Comparison of ENCODE assay signal across 29 cellular contexts in genomic region chr5:141585594-141585993, GRCh38.
"Had no signal": no experiment of that assay in that cellular context is flagged by ENCODE, and none has a peak within 500 bp of the region (broad histone marks: within the 10 kb centered on the region; RNA-seq: fewer than 3 reads in every experiment).

No MANE protein-coding gene starts in this region.

- H3K9me3 Mint-ChIP-seq: activated naive CD4-positive, alpha-beta T cell treated with anti-CD3 and anti-CD28 coated beads for 36 hours; activated naive CD8-positive, alpha-beta T cell treated with anti-CD3 and anti-CD28 coated beads, Interleukin-2, amount 10 ng/mL, durations not matched to agents 7 days and 5 days; central memory CD8-positive, alpha-beta T cell; effector memory CD8-positive, alpha-beta T cell; natural killer cell treated with Interleukin-12 subunit alpha and Interleukin-12 subunit beta and Interleukin-15 and Interleukin-18, amount 100 ng/mL, for 72 hours; type B pancreatic cell; WTC11 had no signal

- DNase-seq: activated CD4-positive, alpha-beta T cell treated with anti-CD3 and anti-CD28 coated beads for 36 hours; activated CD4-positive, alpha-beta T cell treated with anti-CD3 and anti-CD28 coated beads, Interleukin-2, amount 50 U/mL, for 48 hours; activated CD8-positive, alpha-beta memory T cell treated with anti-CD3 and anti-CD28 coated beads, Interleukin-2, amount 50 U/mL, for 48 hours; activated effector memory CD4-positive, alpha-beta T cell treated with Interleukin-2 at 50 U/mL for 16 hours; activated naive CD4-positive, alpha-beta T cell treated with anti-CD3 and anti-CD28 coated beads for 36 hours; activated naive CD8-positive, alpha-beta T cell treated with anti-CD3 and anti-CD28 coated beads, Interleukin-2, amount 10 ng/mL, durations not matched to agents 7 days and 5 days; activated T-cell treated with anti-CD3 and anti-CD28 coated beads, Interleukin-2, amount 50 U/mL, for 48 hours; amniotic stem cell; dorsolateral prefrontal cortex; effector memory CD8-positive, alpha-beta T cell; glutamatergic neuron; hippocampal formation; left ventricle myocardium superior; pancreas; psoas muscle; spleen; stimulated activated CD4-positive, alpha-beta T cell treated with anti-CD3 and anti-CD28 coated beads, Interleukin-4, amount 100 ng/mL, for 1 hour; stimulated activated naive CD4-positive, alpha-beta T cell had no signal

- H3K4me1 Mint-ChIP-seq: WTC11 had no signal

- H3K4me3 Mint-ChIP-seq: activated CD4-positive, alpha-beta T cell treated with anti-CD3 and anti-CD28 coated beads for 36 hours; activated naive CD4-positive, alpha-beta T cell treated with anti-CD3 and anti-CD28 coated beads for 36 hours; activated naive CD8-positive, alpha-beta T cell treated with anti-CD3 and anti-CD28 coated beads, Interleukin-2, amount 10 ng/mL, durations not matched to agents 7 days and 5 days; central memory CD8-positive, alpha-beta T cell; effector memory CD8-positive, alpha-beta T cell; natural killer cell treated with Interleukin-12 subunit alpha and Interleukin-12 subunit beta and Interleukin-15 and Interleukin-18, amount 100 ng/mL, for 72 hours; type B pancreatic cell; WTC11 had no signal

- ATAC-seq: activated CD4-positive, alpha-beta T cell treated with anti-CD3 and anti-CD28 coated beads for 36 hours; effector memory CD8-positive, alpha-beta T cell; left ventricle myocardium superior; natural killer cell treated with Interleukin-12 subunit alpha and Interleukin-12 subunit beta and Interleukin-15 and Interleukin-18, amount 100 ng/mL, for 72 hours; pancreas; psoas muscle; WTC11 had no signal

- H3K27me3 Mint-ChIP-seq: activated CD4-positive, alpha-beta T cell treated with anti-CD3 and anti-CD28 coated beads for 36 hours; activated naive CD8-positive, alpha-beta T cell treated with anti-CD3 and anti-CD28 coated beads, Interleukin-2, amount 10 ng/mL, durations not matched to agents 7 days and 5 days; central memory CD8-positive, alpha-beta T cell; effector memory CD8-positive, alpha-beta T cell; natural killer cell treated with Interleukin-12 subunit alpha and Interleukin-12 subunit beta and Interleukin-15 and Interleukin-18, amount 100 ng/mL, for 72 hours; type B pancreatic cell had no signal

- H3K9me3 ChIP-seq: breast epithelium, esophagus muscularis mucosa, pancreas, psoas muscle, right atrium auricular region, spleen, thoracic aorta, vagina had no signal

- H3K27ac Mint-ChIP-seq: activated CD4-positive, alpha-beta T cell treated with anti-CD3 and anti-CD28 coated beads for 36 hours; activated naive CD4-positive, alpha-beta T cell treated with anti-CD3 and anti-CD28 coated beads for 36 hours; activated naive CD8-positive, alpha-beta T cell treated with anti-CD3 and anti-CD28 coated beads, Interleukin-2, amount 10 ng/mL, durations not matched to agents 7 days and 5 days; type B pancreatic cell; WTC11 had no signal

- FAIRE-seq: colon, frontal cortex, pancreas had no signal
